In the genomic region with DNA sequence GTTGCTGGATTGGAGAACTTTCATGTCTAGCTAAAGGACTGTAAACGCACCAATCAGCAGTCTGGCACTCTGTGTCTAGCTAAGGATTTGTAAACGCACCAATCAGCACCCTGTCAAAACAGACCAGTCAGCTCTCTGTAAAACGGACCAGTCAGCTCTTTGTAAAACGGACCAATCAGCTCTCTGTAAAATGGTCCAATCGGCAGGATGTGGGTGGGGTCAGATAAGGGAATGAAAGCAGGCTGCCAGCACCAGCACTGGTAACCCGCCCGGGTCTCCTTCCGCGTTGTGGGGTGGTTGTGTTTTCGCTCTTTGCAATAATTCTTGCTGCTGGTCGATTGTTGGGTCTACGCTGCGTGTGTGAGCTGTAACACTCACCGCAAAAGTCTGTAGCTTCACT, we compare ENCODE assay signal across 14 cellular contexts. TPM values are rescaled to one million over a fixed set of nuclear protein-coding genes. Genes with fewer than 3 reads are reported as not detected.
"Had no signal": no experiment of that assay in that cellular context is flagged by ENCODE, and none has a peak within 500 bp of the region (broad histone marks: within the 10 kb centered on the region; RNA-seq: fewer than 3 reads in every experiment).

No MANE protein-coding gene starts in this region.

- H3K27me3 ChIP-seq: spleen, thyroid gland had no signal

- H3K4me3 ChIP-seq: lower lobe of right lung, spleen, thyroid gland had no signal

- ATAC-seq: activated naive CD8-positive, alpha-beta T cell treated with anti-CD3 and anti-CD28 coated beads, Interleukin-2, amount 50 U/mL, for 24 hours; activated T-helper 17 cell treated with anti-CD3 and anti-CD28 coated beads, Interleukin-2, amount 50 U/mL, for 72 hours; esophagus mucosa; lower lobe of right lung; sciatic nerve had no signal

- H3K4me1 ChIP-seq: lower lobe of right lung, thyroid gland had no signal

- H3K27ac ChIP-seq: lower lobe of right lung, spleen, thyroid gland had no signal

- H3K36me3 ChIP-seq: lower lobe of right lung, spleen, thyroid gland had no signal

- H3K9me3 ChIP-seq: lower lobe of right lung, spleen, thyroid gland had no signal

- DNase-seq: activated CD4-positive, alpha-beta T cell treated with anti-CD3 and anti-CD28 coated beads for 1 hour; activated CD4-positive, alpha-beta T cell treated with anti-CD3 and anti-CD28 coated beads, Interleukin-2, amount 50 U/mL, for 4 hours; activated naive CD4-positive, alpha-beta T cell treated with anti-CD3 and anti-CD28 coated beads for 36 hours; activated naive CD8-positive, alpha-beta T cell treated with anti-CD3 and anti-CD28 coated beads, Interleukin-2, amount 50 U/mL, for 24 hours; glutamatergic neuron; immature natural killer cell; lower lobe of right lung; spleen; T1000; thyroid gland had no signal

RNA-seq across cellular contexts. Expression of gene MYO18B, which starts 11.3 kb away (rescaled TPM):
- total RNA-seq: bronchial epithelial cell, lower lobe of right lung, sciatic nerve had no signal
- polyA plus RNA-seq: immature natural killer cell had no signal
